Comparison of ENCODE assay signal across 30 cellular contexts in the genomic region with DNA sequence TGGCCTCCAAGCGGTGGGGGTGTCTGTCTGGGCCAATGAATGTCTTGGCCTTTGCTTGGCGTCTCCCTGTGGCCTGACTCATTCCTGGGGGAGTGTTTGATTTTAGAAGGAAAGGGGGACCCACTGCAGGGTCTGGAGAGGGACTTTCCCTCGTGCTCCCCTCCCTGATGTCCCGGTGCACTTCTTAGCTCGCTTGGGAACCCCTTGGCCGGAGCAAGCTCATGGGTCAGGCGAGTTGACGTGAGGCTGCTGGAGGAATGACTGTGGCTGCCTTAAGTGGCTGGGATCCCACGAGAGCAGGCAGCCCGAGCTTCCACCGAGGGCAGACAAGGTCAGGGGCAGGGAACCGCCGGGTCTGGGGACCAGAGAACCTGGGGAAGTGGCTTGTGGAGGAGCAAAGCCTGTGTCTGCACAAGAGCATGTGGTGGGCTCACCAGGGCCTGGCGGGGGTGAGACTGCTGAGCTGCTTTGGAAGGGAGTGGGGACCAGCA.
DNase-seq lines count a peak whose midpoint lies in the region; TF ChIP-seq lines count a peak whose summit lies in the region.
"Had no signal": no experiment of that assay in that cellular context is flagged by ENCODE, and none has a peak within 500 bp of the region (broad histone marks: within the 10 kb centered on the region; RNA-seq: fewer than 3 reads in every experiment).

No MANE protein-coding gene starts in this region.

- H3K9me3 ChIP-seq in BE2C (peaks cover 4% of the 10 kb centered on the region; the same call in 1 of the 2 replicates), ascending aorta (no peaks in the 10 kb centered on the region), ovary (no peaks in the 10 kb centered on the region)
- H3K9me3 ChIP-seq: thoracic aorta, uterus had no signal

- H3K36me3 ChIP-seq in BE2C: no peaks in the 10 kb centered on the region
- H3K36me3 ChIP-seq in ascending aorta: no peaks in the 10 kb centered on the region
- no peaks in the 10 kb centered on the region for H3K36me3 ChIP-seq in ovary
- H3K36me3 ChIP-seq: esophagus muscularis mucosa, heart left ventricle, thoracic aorta, uterus had no signal

- no peak for TF ChIP-seq POLR2A in ovary (IDR thresholded peaks at IDR 0.05)

- no peak overlapping the region for H3K4me3 ChIP-seq in BE2C (ENCODE audit: low read depth, low read length)
- no peak overlapping the region for H3K4me3 ChIP-seq in ascending aorta
- H3K4me3 ChIP-seq in ovary: no peak overlapping the region
- H3K4me3 ChIP-seq: esophagus muscularis mucosa, GM23248, heart left ventricle, thoracic aorta, uterus had no signal

- 53 to 59% (median 56%) methylated on average over 14 of the region's 14 CpGs for WGBS in ovary, 3 donors

- intact Hi-C loops in ascending aorta (cut with DNase I) (no loop called here), ovary (cut with DNase I) (no loop called here)

- H3K27ac ChIP-seq in ascending aorta: no peak overlapping the region
- no peak overlapping the region for H3K27ac ChIP-seq in ovary
- H3K27ac ChIP-seq: esophagus muscularis mucosa, foreskin keratinocyte, GM23248, heart left ventricle, thoracic aorta, uterus had no signal

- TF ChIP-seq CTCF in BE2C (IDR thresholded peaks at IDR 0.05; ENCODE audit: low read depth, low read length) (no peak), ascending aorta (IDR thresholded peaks at IDR 0.05) (no peak), ovary (IDR thresholded peaks at IDR 0.05) (no peak)

- peak; percentile 2 for DNase-seq in activated CD8-positive, alpha-beta memory T cell treated with anti-CD3 and anti-CD28 coated beads, Interleukin-2, amount 50 U/mL, for 4 hours
- DNase-seq in activated CD8-positive, alpha-beta memory T cell treated with anti-CD3 and anti-CD28 coated beads for 24 hours: no peak
- DNase-seq in BE2C (peak; percentile 11), ascending aorta (ENCODE audit: low spot score in 2 of 2) (peak; percentile 4 to 52), ovary (peak in 3 of 5 donors; percentile 10 to 19 (median 13)), RKO (ENCODE audit: low spot score) (no peak), SW480 (ENCODE audit: low spot score) (no peak), NCI-H446 (lab: John Stamatoyannopoulos, UW) (no peak)
- DNase-seq: 8988T; activated CD4-positive, alpha-beta T cell treated with anti-CD3 and anti-CD28 coated beads, Interleukin-2, amount 50 U/mL, for 1 hour; activated CD4-positive, CD25-positive, alpha-beta regulatory T cell; activated naive CD8-positive, alpha-beta T cell treated with anti-CD3 and anti-CD28 coated beads for 36 hours; caudate nucleus; DND-41; foreskin keratinocyte; GF-D8; GM23248; MV-4-11; NCI-H1436; NCI-H2081; NCI-H2227 treated with DMSO at 0.1 percent for 48 hours; NCI-H526 treated with DMSO at 0.1 percent for 48 hours; PC-3; small intestine; stimulated activated CD4-positive, alpha-beta T cell treated with anti-CD3 and anti-CD28 coated beads, Interleukin-1b, Interleukin-23, amount 100 ng/mL, for 48 hours; stimulated activated naive CD8-positive, alpha-beta T cell treated with anti-CD3 and anti-CD28 coated beads, Interleukin-15, Interleukin-2, amounts not matched to agents 100 U/mL and 50 U/mL, for 24 hours; uterus had no signal

- H3K27me3 ChIP-seq in BE2C: no peaks in the 10 kb centered on the region
- no peaks in the 10 kb centered on the region for H3K27me3 ChIP-seq in ascending aorta
- H3K27me3 ChIP-seq in ovary: no peaks in the 10 kb centered on the region
- H3K27me3 ChIP-seq: foreskin keratinocyte, uterus had no signal

- TF ChIP-seq EP300 in ovary (IDR thresholded peaks at IDR 0.05): no peak

- H3K4me1 ChIP-seq in BE2C (no peaks in the 10 kb centered on the region), ascending aorta (no peaks in the 10 kb centered on the region), ovary (ENCODE audit: insufficient read depth) (no peaks in the 10 kb centered on the region)
- H3K4me1 ChIP-seq: esophagus muscularis mucosa, foreskin keratinocyte, uterus had no signal

Comparison
In these comparisons a context has a peak if more than half of its experiments do, and no peak if none do; other contexts are left out.
1. DNase-seq: peak in activated CD8-positive, alpha-beta memory T cell treated with anti-CD3 and anti-CD28 coated beads, Interleukin-2, amount 50 U/mL, for 4 hours (single experiment), BE2C (single experiment), ascending aorta (2 of 2) and ovary (3 of 5); none in activated CD8-positive, alpha-beta memory T cell treated with anti-CD3 and anti-CD28 coated beads for 24 hours (single experiment), RKO (single experiment), SW480 (single experiment) and NCI-H446 (0 of 2).